ENCODE assay signal across 7 cellular contexts in the genomic region with DNA sequence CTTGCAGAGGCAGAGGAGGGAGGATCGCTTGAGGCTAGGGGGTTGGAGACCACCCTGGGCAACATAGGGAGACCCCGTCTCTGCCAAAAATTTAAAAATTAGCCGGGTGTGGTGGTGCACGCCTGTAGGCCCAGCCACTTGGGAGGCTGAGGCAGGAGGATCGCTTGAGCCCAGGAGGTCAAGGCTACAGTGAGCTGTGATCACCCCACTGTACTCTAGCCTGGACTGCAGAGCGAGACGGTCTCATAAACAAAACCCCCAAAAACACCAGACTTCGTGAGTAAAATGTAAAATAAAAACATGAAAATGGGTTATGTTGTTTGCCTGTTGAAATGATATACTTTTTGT. TPM values are rescaled to one million over a fixed set of nuclear protein-coding genes. Genes with fewer than 3 reads are reported as not detected.
DNase-seq lines count a peak whose midpoint lies in the region; ATAC-seq and TF ChIP-seq lines count a peak whose summit lies in the region.

No MANE protein-coding gene starts in this region.

- H3K4me3 ChIP-seq in HL-60 (replicated peaks; ENCODE audit: insufficient read depth, low read length): peak overlapping the region; percentile 89

- intact Hi-C loops in activated T-helper 2 cell treated with anti-CD3 and anti-CD28 coated beads, Interferon-gamma antibody, Interleukin-2, Interleukin-4, amounts not matched to agents 10 μg/mL and 5 μg/mL and 100 μg/mL, durations not matched to agents 14 hours and 24 hours and 36 hours (cut with micrococcal nuclease): loop anchor here (2.0 to 5.0 kb wide), 3 partner anchors 74 to 455 kb away; no protein-coding TSS in a partner anchor

- H3K4me1 Mint-ChIP-seq in activated T-helper 2 cell treated with anti-CD3 and anti-CD28 coated beads, Interferon-gamma antibody, Interleukin-2, Interleukin-4, amounts not matched to agents 10 μg/mL and 5 μg/mL and 100 μg/mL, durations not matched to agents 14 hours and 24 hours and 36 hours (ENCODE audit: low read depth): peaks cover 22% of the 10 kb centered on the region
- H3K4me1 Mint-ChIP-seq in immature natural killer cell: peaks cover 17 to 27% of the 10 kb centered on the region in 2 donors
- peaks cover 37% of the 10 kb centered on the region for H3K4me1 Mint-ChIP-seq in stimulated activated naive CD8-positive, alpha-beta T cell treated with anti-CD3 and anti-CD28 coated beads, Interleukin-15, amount 100 ng/mL, for 72 hours

- peaks cover 3% of the 10 kb centered on the region for H3K9me3 Mint-ChIP-seq in activated T-helper 2 cell treated with anti-CD3 and anti-CD28 coated beads, Interferon-gamma antibody, Interleukin-2, Interleukin-4, amounts not matched to agents 10 μg/mL and 5 μg/mL and 100 μg/mL, durations not matched to agents 14 hours and 24 hours and 36 hours
- peaks cover 0 to 2% (median 0%) of the 10 kb centered on the region in 6 donors for H3K9me3 Mint-ChIP-seq in immature natural killer cell
- peaks cover 0 to 4% of the 10 kb centered on the region in 2 donors for H3K9me3 Mint-ChIP-seq in stimulated activated naive CD8-positive, alpha-beta T cell treated with anti-CD3 and anti-CD28 coated beads, Interleukin-15, amount 100 ng/mL, for 72 hours

- H3K27ac Mint-ChIP-seq in activated T-helper 2 cell treated with anti-CD3 and anti-CD28 coated beads, Interferon-gamma antibody, Interleukin-2, Interleukin-4, amounts not matched to agents 10 μg/mL and 5 μg/mL and 100 μg/mL, durations not matched to agents 14 hours and 24 hours and 36 hours: no peak overlapping the region
- H3K27ac Mint-ChIP-seq in immature natural killer cell: peak overlapping the region in 4 of 6 donors; percentile 57 to 95 (median 84)
- H3K27ac Mint-ChIP-seq in stimulated activated naive CD8-positive, alpha-beta T cell treated with anti-CD3 and anti-CD28 coated beads, Interleukin-15, amount 100 ng/mL, for 72 hours: peak overlapping the region in 1 of 2 donors; percentile 75

- no peak for TF ChIP-seq CTCF in HL-60 (IDR thresholded peaks at IDR 0.05; ENCODE audit: insufficient read depth, low read length)

- peak overlapping the region; percentile 40; the same call in 1 of the 2 replicates for H3K27ac ChIP-seq in HL-60 (replicated peaks)

- DNase-seq in HL-60 (ENCODE audit: low read depth in 1 of 2, low spot score in 1 of 2) (no peak), immature natural killer cell (no peak), dedifferentiated amniotic fluid mesenchymal stem cell (ENCODE audit: extremely low spot score) (no peak), activated gamma-delta T cell treated with Interleukin-2 at 50 U/mL for 16 hours (no peak)
- DNase-seq in activated T-helper 2 cell treated with anti-CD3 and anti-CD28 coated beads, Interferon-gamma antibody, Interleukin-2, Interleukin-4, amounts not matched to agents 10 μg/mL and 5 μg/mL and 100 μg/mL, durations not matched to agents 14 hours and 24 hours and 36 hours (ENCODE audit: low spot score): no peak
- DNase-seq in stimulated activated naive CD8-positive, alpha-beta T cell treated with anti-CD3 and anti-CD28 coated beads, Interleukin-15, amount 100 ng/mL, for 72 hours: no peak
- no peak for DNase-seq in activated CD4-positive, CD25-positive, alpha-beta regulatory T cell treated with anti-CD3 and anti-CD28 coated beads, Interleukin-2, amount 50 U/mL, for 72 hours

- H3K36me3 Mint-ChIP-seq in activated T-helper 2 cell treated with anti-CD3 and anti-CD28 coated beads, Interferon-gamma antibody, Interleukin-2, Interleukin-4, amounts not matched to agents 10 μg/mL and 5 μg/mL and 100 μg/mL, durations not matched to agents 14 hours and 24 hours and 36 hours (ENCODE audit: low read depth): no peaks in the 10 kb centered on the region
- peaks cover 0 to 4% (median 0%) of the 10 kb centered on the region in 3 donors for H3K36me3 Mint-ChIP-seq in immature natural killer cell

- peak overlapping the region; percentile 86 for H3K4me3 Mint-ChIP-seq in activated T-helper 2 cell treated with anti-CD3 and anti-CD28 coated beads, Interferon-gamma antibody, Interleukin-2, Interleukin-4, amounts not matched to agents 10 μg/mL and 5 μg/mL and 100 μg/mL, durations not matched to agents 14 hours and 24 hours and 36 hours (ENCODE audit: low read depth)
- peak overlapping the region; percentile 86 to 91 (median 87) for H3K4me3 Mint-ChIP-seq in immature natural killer cell
- peak overlapping the region; percentile 84 to 92 for H3K4me3 Mint-ChIP-seq in stimulated activated naive CD8-positive, alpha-beta T cell treated with anti-CD3 and anti-CD28 coated beads, Interleukin-15, amount 100 ng/mL, for 72 hours

- no peak for ATAC-seq in stimulated activated naive CD8-positive, alpha-beta T cell treated with anti-CD3 and anti-CD28 coated beads, Interleukin-15, amount 100 ng/mL, for 72 hours

- H3K27me3 Mint-ChIP-seq in activated T-helper 2 cell treated with anti-CD3 and anti-CD28 coated beads, Interferon-gamma antibody, Interleukin-2, Interleukin-4, amounts not matched to agents 10 μg/mL and 5 μg/mL and 100 μg/mL, durations not matched to agents 14 hours and 24 hours and 36 hours (ENCODE audit: low read depth): peaks cover 2% of the 10 kb centered on the region
- H3K27me3 Mint-ChIP-seq in immature natural killer cell (ENCODE audit: low read depth in 3 of 3): peaks cover 4 to 10% (median 5%) of the 10 kb centered on the region in 3 donors
- peaks cover 13% of the 10 kb centered on the region for H3K27me3 Mint-ChIP-seq in stimulated activated naive CD8-positive, alpha-beta T cell treated with anti-CD3 and anti-CD28 coated beads, Interleukin-15, amount 100 ng/mL, for 72 hours

- H3K27me3 ChIP-seq in HL-60 (ENCODE audit: insufficient read depth, poor library complexity, severe bottlenecking): no peaks in the 10 kb centered on the region

RNA-seq across cellular contexts. Expression of a gene that starts 0.7 kb away (rescaled TPM):
- total RNA-seq in activated T-helper 2 cell treated with anti-CD3 and anti-CD28 coated beads, Interferon-gamma antibody, Interleukin-2, Interleukin-4, amounts not matched to agents 10 μg/mL and 5 μg/mL and 100 μg/mL, durations not matched to agents 14 hours and 24 hours and 36 hours: 8.1 and 8.4 TPM in 2 replicates
- polyA plus RNA-seq in immature natural killer cell: 10 to 100 TPM; 10.1 to 15.3 (median 14.2) TPM

RNA-seq across cellular contexts. Expression of a gene that starts 12.5 kb away (rescaled TPM):
- not detected in 2 replicates for total RNA-seq in activated T-helper 2 cell treated with anti-CD3 and anti-CD28 coated beads, Interferon-gamma antibody, Interleukin-2, Interleukin-4, amounts not matched to agents 10 μg/mL and 5 μg/mL and 100 μg/mL, durations not matched to agents 14 hours and 24 hours and 36 hours
- not detected for polyA plus RNA-seq in immature natural killer cell

RNA-seq across cellular contexts. Expression of a gene that starts 43.6 kb away (rescaled TPM):
- 42.6 and 45.8 TPM in 2 replicates for total RNA-seq in activated T-helper 2 cell treated with anti-CD3 and anti-CD28 coated beads, Interferon-gamma antibody, Interleukin-2, Interleukin-4, amounts not matched to agents 10 μg/mL and 5 μg/mL and 100 μg/mL, durations not matched to agents 14 hours and 24 hours and 36 hours
- polyA plus RNA-seq in immature natural killer cell: 100 to 1,000 TPM in 1 of 3 donors, 10 to 100 TPM in 2; 69.0 to 146 (median 74.0) TPM
